In the genomic region with DNA sequence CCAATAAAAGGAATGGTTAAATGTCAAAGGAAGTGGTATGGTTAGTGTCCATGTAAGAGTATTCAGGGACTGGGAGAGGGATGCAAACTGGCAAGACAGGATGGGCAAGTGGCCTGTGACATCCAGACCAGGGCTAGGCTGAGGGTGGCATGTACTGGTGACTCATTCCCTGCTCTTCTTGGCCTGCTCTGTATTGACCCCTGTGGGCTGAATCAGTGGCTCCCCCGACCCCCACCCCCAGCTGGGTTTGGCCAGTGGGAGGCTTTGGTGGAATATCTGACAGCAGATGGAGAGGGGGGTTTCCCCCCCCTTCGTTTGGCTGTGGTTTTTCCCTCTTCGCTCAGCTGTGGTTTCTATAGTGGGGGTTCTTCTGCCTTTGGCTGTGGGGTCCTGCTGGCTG, we compare ENCODE assay signal across 11 cellular contexts.
"Had no signal": no experiment of that assay in that cellular context is flagged by ENCODE, and none has a peak within 500 bp of the region (broad histone marks: within the 10 kb centered on the region; RNA-seq: fewer than 3 reads in every experiment).

No MANE protein-coding gene starts in this region.

- H3K9me3 Mint-ChIP-seq: activated CD4-positive, alpha-beta T cell treated with anti-CD3 and anti-CD28 coated beads, Interleukin-2, amount 10 ng/mL, durations not matched to agents 7 days and 5 days; activated naive CD4-positive, alpha-beta T cell treated with anti-CD3 and anti-CD28 coated beads, Interleukin-2, amount 10 ng/mL, durations not matched to agents 7 days and 5 days; activated T-helper 17 cell treated with anti-CD3 and anti-CD28 coated beads, Interleukin-2, amount 50 U/mL, for 72 hours; nephron had no signal

- H3K4me3 ChIP-seq: adrenal gland, cardiac muscle cell, esophagus squamous epithelium, hepatocyte, prostate gland, right lobe of liver had no signal

- H3K9me3 ChIP-seq: adrenal gland, esophagus squamous epithelium, prostate gland, right lobe of liver had no signal

- H3K4me1 Mint-ChIP-seq: activated CD4-positive, alpha-beta T cell treated with anti-CD3 and anti-CD28 coated beads, Interleukin-2, amount 10 ng/mL, durations not matched to agents 7 days and 5 days; activated naive CD4-positive, alpha-beta T cell treated with anti-CD3 and anti-CD28 coated beads, Interleukin-2, amount 10 ng/mL, durations not matched to agents 7 days and 5 days; activated T-helper 17 cell treated with anti-CD3 and anti-CD28 coated beads, Interleukin-2, amount 50 U/mL, for 72 hours had no signal

- H3K27me3 Mint-ChIP-seq: activated CD4-positive, alpha-beta T cell treated with anti-CD3 and anti-CD28 coated beads, Interleukin-2, amount 10 ng/mL, durations not matched to agents 7 days and 5 days had no signal

- DNase-seq: esophagus squamous epithelium, occipital lobe had no signal

- H3K27ac Mint-ChIP-seq: activated CD4-positive, alpha-beta T cell treated with anti-CD3 and anti-CD28 coated beads, Interleukin-2, amount 10 ng/mL, durations not matched to agents 7 days and 5 days; activated naive CD4-positive, alpha-beta T cell treated with anti-CD3 and anti-CD28 coated beads, Interleukin-2, amount 10 ng/mL, durations not matched to agents 7 days and 5 days; activated T-helper 17 cell treated with anti-CD3 and anti-CD28 coated beads, Interleukin-2, amount 50 U/mL, for 72 hours; nephron had no signal

- H3K4me3 Mint-ChIP-seq: activated CD4-positive, alpha-beta T cell treated with anti-CD3 and anti-CD28 coated beads, Interleukin-2, amount 10 ng/mL, durations not matched to agents 7 days and 5 days; activated naive CD4-positive, alpha-beta T cell treated with anti-CD3 and anti-CD28 coated beads, Interleukin-2, amount 10 ng/mL, durations not matched to agents 7 days and 5 days; activated T-helper 17 cell treated with anti-CD3 and anti-CD28 coated beads, Interleukin-2, amount 50 U/mL, for 72 hours; nephron had no signal

- H3K36me3 ChIP-seq: adrenal gland, cardiac muscle cell, esophagus squamous epithelium, prostate gland, right lobe of liver had no signal

- H3K27ac ChIP-seq: adrenal gland, cardiac muscle cell, esophagus squamous epithelium, hepatocyte, prostate gland, right lobe of liver had no signal

- H3K36me3 Mint-ChIP-seq: activated naive CD4-positive, alpha-beta T cell treated with anti-CD3 and anti-CD28 coated beads, Interleukin-2, amount 10 ng/mL, durations not matched to agents 7 days and 5 days had no signal

- H3K4me1 ChIP-seq: adrenal gland, prostate gland, right lobe of liver had no signal

- H3K27me3 ChIP-seq: adrenal gland, esophagus squamous epithelium, hepatocyte, right lobe of liver had no signal

- H3K4me2 ChIP-seq: hepatocyte had no signal
